In the genomic region with DNA sequence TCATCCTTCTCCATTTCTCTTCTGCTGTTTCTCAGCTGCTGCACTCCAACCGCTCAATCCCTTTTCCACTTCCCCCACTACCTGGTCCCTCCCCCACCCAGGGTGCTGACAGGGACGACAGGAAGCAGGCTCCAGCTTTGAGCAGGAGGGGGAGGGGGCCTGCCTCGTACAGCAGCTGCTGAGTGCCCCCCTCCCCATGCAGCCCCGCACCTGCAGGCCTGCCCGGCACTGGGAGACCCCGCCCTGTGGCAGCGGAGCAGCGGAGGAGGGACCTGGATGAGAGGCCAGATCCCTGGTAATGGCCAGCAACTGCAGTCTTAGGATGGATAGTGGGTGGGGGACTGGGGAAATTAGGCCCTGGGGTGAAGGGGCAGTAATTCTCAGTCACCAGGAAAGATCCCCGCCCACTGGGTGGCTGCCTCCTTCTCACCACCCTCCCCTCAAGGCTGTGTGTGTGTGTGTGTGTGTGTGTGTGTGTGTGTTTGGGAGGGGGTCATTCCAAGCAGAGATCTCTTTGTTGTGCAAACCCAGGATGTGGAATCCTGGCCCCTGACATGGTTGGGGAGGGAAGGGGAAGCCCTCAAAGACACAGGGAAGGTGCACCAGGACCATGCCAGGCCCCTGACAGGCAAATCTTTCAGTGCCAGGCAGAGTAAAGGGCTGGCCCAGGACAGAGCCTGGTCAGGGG, we compare ENCODE assay signal across 12 cellular contexts.
DNase-seq lines count a peak whose midpoint lies in the region; ATAC-seq lines count a peak whose summit lies in the region.
"Had no signal": no experiment of that assay in that cellular context is flagged by ENCODE, and none has a peak within 500 bp of the region (broad histone marks: within the 10 kb centered on the region; RNA-seq: fewer than 3 reads in every experiment).

No MANE protein-coding gene starts in this region.

- H3K4me1 ChIP-seq in iPS-18a (ENCODE audit: control insufficient read depth, low read depth, low read length) = peaks cover 26% of the 10 kb centered on the region

- no peak overlapping the region for H3K9ac ChIP-seq in iPS-18a (ENCODE audit: low read length)

- H3K27me3 ChIP-seq in iPS-18a (ENCODE audit: control insufficient read depth, insufficient read depth, low read length) = peaks cover 100% of the 10 kb centered on the region
- H3K27me3 ChIP-seq: MG63 had no signal

- DNase-seq in DMS153 treated with DMSO at 0.1 percent for 48 hours (lab: John Stamatoyannopoulos, UW; ENCODE audit: unreplicated experiment) = peak; percentile 87
- peak; percentile 56 for DNase-seq in NCI-H1436 treated with DMSO at 0.1 percent for 48 hours (lab: John Stamatoyannopoulos, UW)
- DNase-seq in NCI-H69 (lab: John Stamatoyannopoulos, UW) = peak; percentile 91
- no peak for DNase-seq in germinal center (ENCODE audit: low spot score)
- DNase-seq in OCI-M2 (lab: John Stamatoyannopoulos, UW; ENCODE audit: unreplicated experiment) = no peak
- DNase-seq: activated CD8-positive, alpha-beta memory T cell treated with anti-CD3 and anti-CD28 coated beads, Interleukin-2, amount 50 U/mL, for 4 hours; left ventricle myocardium superior; MG63 had no signal

- H3K36me3 ChIP-seq in iPS-18a (ENCODE audit: control insufficient read depth, low read depth, low read length) = no peaks in the 10 kb centered on the region
- H3K36me3 ChIP-seq: adrenal gland, MG63 had no signal

- peak overlapping the region; percentile 0 for H3K4me3 ChIP-seq in iPS-18a (ENCODE audit: low read length)
- H3K4me3 ChIP-seq: adrenal gland, MG63 had no signal

- ATAC-seq in HG02571 (IDR thresholded peaks at IDR 0.05; ENCODE audit: unreplicated experiment) (no peak), HG03025 (IDR thresholded peaks at IDR 0.05; ENCODE audit: low FRiP score, unreplicated experiment) (no peak)
- ATAC-seq: left ventricle myocardium superior had no signal

- H3K27ac ChIP-seq in iPS-18a (ENCODE audit: low read length) = no peak overlapping the region

- H3K9me3 ChIP-seq in iPS-18a (ENCODE audit: control insufficient read depth, low read depth, low read length) = no peaks in the 10 kb centered on the region
- H3K9me3 ChIP-seq: adrenal gland, MG63 had no signal

Comparison
In these comparisons a context has a peak if more than half of its experiments do, and no peak if none do; other contexts are left out.
1. DNase-seq: peak in DMS153 treated with DMSO at 0.1 percent for 48 hours (single experiment), NCI-H1436 treated with DMSO at 0.1 percent for 48 hours (single experiment) and NCI-H69 (single experiment); none in germinal center (single experiment) and OCI-M2 (single experiment).